12 cellular contexts compared by ENCODE assay signal in the genomic region with DNA sequence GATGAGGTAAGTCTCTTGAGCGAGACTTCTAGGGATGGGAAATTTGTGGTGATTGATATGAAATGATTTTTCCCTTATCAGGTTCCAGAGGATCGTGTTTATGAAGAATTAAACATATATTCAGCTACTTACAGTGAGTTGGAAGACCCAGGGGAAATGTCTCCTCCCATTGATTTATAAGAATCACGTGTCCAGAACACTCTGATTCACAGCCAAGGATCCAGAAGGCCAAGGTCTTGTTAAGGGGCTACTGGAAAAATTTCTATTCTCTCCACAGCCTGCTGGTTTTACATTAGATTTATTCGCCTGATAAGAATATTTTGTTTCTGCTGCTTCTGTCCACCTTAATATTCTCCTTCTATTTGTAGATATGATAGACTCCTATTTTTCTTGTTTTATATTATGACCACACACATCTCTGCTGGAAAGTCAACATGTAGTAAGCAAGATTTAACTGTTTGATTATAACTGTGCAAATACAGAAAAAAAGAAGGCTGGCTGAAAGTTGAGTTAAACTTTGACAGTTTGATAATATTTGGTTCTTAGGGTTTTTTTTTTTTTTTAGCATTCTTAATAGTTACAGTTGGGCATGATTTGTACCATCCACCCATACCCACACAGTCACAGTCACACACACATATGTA. TPM values are rescaled to one million over a fixed set of nuclear protein-coding genes. Genes with fewer than 3 reads are reported as not detected.
"Had no signal": no experiment of that assay in that cellular context is flagged by ENCODE, and none has a peak within 500 bp of the region (broad histone marks: within the 10 kb centered on the region; RNA-seq: fewer than 3 reads in every experiment).

No MANE protein-coding gene starts in this region.

- H3K36me3 ChIP-seq: HAP-1 had no signal

- H2AFZ ChIP-seq: GM23248, GM23338 had no signal

- H3K9me3 ChIP-seq: HAP-1 had no signal

- FAIRE-seq: H1, H54 had no signal

- H3K4me3 ChIP-seq: GM23248, GM23338, HAP-1 had no signal

- H3K27ac ChIP-seq: GM23248 had no signal

- H3K4me2 ChIP-seq: GM23338 had no signal

- ATAC-seq: GM23338, HCT116 had no signal

- DNase-seq: GM23248, GOT3, H7, H9, HCEC 1CT, HFFc6 had no signal

- H3K4me1 ChIP-seq: HAP-1 had no signal

- H3K9ac ChIP-seq: GM23248 had no signal

RNA-seq across cellular contexts. Expression of a gene that starts 7.1 kb away (rescaled TPM):
- total RNA-seq: GM23248, GM23338, H1, H4, H7, H9, HFFc6 had no signal
- polyA plus RNA-seq: GM23248, GM23338, H1 had no signal

RNA-seq across cellular contexts. Expression of a gene that starts 39.1 kb away (rescaled TPM):
- total RNA-seq: GM23248, GM23338, H1, H4, H7, H9, HFFc6 had no signal
- polyA plus RNA-seq: GM23248, GM23338, H1 had no signal

RNA-seq across cellular contexts. Expression of a gene that starts 55.4 kb away (rescaled TPM):
- total RNA-seq: GM23248, GM23338, H1, H4, H7, H9, HFFc6 had no signal
- polyA plus RNA-seq: GM23248, GM23338, H1 had no signal
